In genomic region chr20:62653373-62653772, GRCh38 we compare ENCODE assay signal across 11 cellular contexts. TPM values are rescaled to one million over a fixed set of nuclear protein-coding genes. Genes with fewer than 3 reads are reported as not detected.
DNase-seq lines count a peak whose midpoint lies in the region; ATAC-seq and TF ChIP-seq lines count a peak whose summit lies in the region.
"Had no signal": no experiment of that assay in that cellular context is flagged by ENCODE, and none has a peak within 500 bp of the region (broad histone marks: within the 10 kb centered on the region; RNA-seq: fewer than 3 reads in every experiment).

No MANE protein-coding gene starts in this region.

- no peak for TF ChIP-seq CTCF in IMR-90 (conservative IDR thresholded peaks at IDR 0.05; ENCODE audit: low read depth, low read length)
- no peak for TF ChIP-seq CTCF in esophagus squamous epithelium (IDR thresholded peaks at IDR 0.05)
- TF ChIP-seq CTCF in psoas muscle (IDR thresholded peaks at IDR 0.05) = no peak
- TF ChIP-seq CTCF in GM10248 (IDR thresholded peaks at IDR 0.05; ENCODE audit: control extremely low read depth, extremely low read depth, low read depth, missing control alignments) = no peak

- no peak overlapping the region for H4K91ac ChIP-seq in IMR-90 (ENCODE audit: insufficient read depth, low read depth, low read length)

- no peak for TF ChIP-seq POLR2A in IMR-90 (IDR thresholded peaks at IDR 0.05; ENCODE audit: low read depth, low read length)
- no peak for TF ChIP-seq POLR2A in esophagus squamous epithelium (IDR thresholded peaks at IDR 0.05)

- peak overlapping the region; percentile 94 for H2AK5ac ChIP-seq in IMR-90 (ENCODE audit: low read depth, low read length)

- peak overlapping the region; percentile 61; the same call in 1 of the 2 replicates for H2BK120ac ChIP-seq in IMR-90 (ENCODE audit: low read depth, low read length)

- H3K9ac ChIP-seq in IMR-90 (ENCODE audit: low read depth, low read length) = no peak overlapping the region

- H3K36me3 ChIP-seq in ACC112 (ENCODE audit: insufficient read depth, low read length) (no peaks in the 10 kb centered on the region), IMR-90 (ENCODE audit: control insufficient read depth, insufficient read depth, low read length) (no peaks in the 10 kb centered on the region), esophagus squamous epithelium (no peaks in the 10 kb centered on the region), psoas muscle (ENCODE audit: insufficient read depth in 1 of 2, low read depth in 1 of 2) (no peaks in the 10 kb centered on the region)

- no peak overlapping the region; the same call in 1 of the 2 replicates for H4K5ac ChIP-seq in IMR-90 (ENCODE audit: low read depth, low read length)

- H3K4me3 ChIP-seq in ACC112 (ENCODE audit: low read depth, low read length) = no peak overlapping the region
- H3K4me3 ChIP-seq in IMR-90 (ENCODE audit: insufficient read depth, low read depth, low read length) = no peak overlapping the region
- no peak overlapping the region for H3K4me3 ChIP-seq in esophagus squamous epithelium
- no peak overlapping the region for H3K4me3 ChIP-seq in psoas muscle
- H3K4me3 ChIP-seq: PC-9 had no signal

- H3K14ac ChIP-seq in IMR-90 (replicated peaks; ENCODE audit: low read depth, low read length) = no peak overlapping the region

- H2BK5ac ChIP-seq in IMR-90 (ENCODE audit: low read depth, low read length, poor library complexity, severe bottlenecking) = no peak overlapping the region

- H3K27me3 ChIP-seq in ACC112 (ENCODE audit: insufficient read depth, low read length) = no peaks in the 10 kb centered on the region
- H3K27me3 ChIP-seq in IMR-90 (ENCODE audit: control insufficient read depth, insufficient read depth, low read length) = no peaks in the 10 kb centered on the region
- H3K27me3 ChIP-seq in esophagus squamous epithelium = no peaks in the 10 kb centered on the region
- no peaks in the 10 kb centered on the region for H3K27me3 ChIP-seq in psoas muscle (ENCODE audit: insufficient read depth in 3 of 3, low read length in 2 of 3)

- intact Hi-C loops in IMR-90 (cut with micrococcal nuclease) = no loop called here
- intact Hi-C loops in esophagus squamous epithelium (cut with DNase I) = no loop called here
- intact Hi-C loops in psoas muscle (cut with DNase I) = loop anchor here in 1 of 2 donors (5.0 kb wide), 1 partner anchor 139 kb away; no protein-coding TSS in a partner anchor

- peaks cover 15% of the 10 kb centered on the region for H3K4me1 ChIP-seq in ACC112 (ENCODE audit: control insufficient read depth, insufficient read depth, low read length, unreplicated experiment)
- peaks cover 13% of the 10 kb centered on the region; the same call in 1 of the 2 replicates for H3K4me1 ChIP-seq in IMR-90 (ENCODE audit: control insufficient read depth, insufficient read depth, low read length)
- H3K4me1 ChIP-seq in esophagus squamous epithelium = peaks cover 28 to 75% (median 28%) of the 10 kb centered on the region in 3 donors
- peaks cover 24% of the 10 kb centered on the region for H3K4me1 ChIP-seq in psoas muscle

- H2AFZ ChIP-seq in ACC112 (ENCODE audit: low read length, unreplicated experiment) = no peak overlapping the region
- H2AFZ ChIP-seq in IMR-90 (replicated peaks; ENCODE audit: low read length, poor library complexity) = peak overlapping the region; percentile 86
- H2AFZ ChIP-seq: PC-9 had no signal

- no peaks in the 10 kb centered on the region for H3K9me3 ChIP-seq in IMR-90 (ENCODE audit: control insufficient read depth, insufficient read depth, low read length)
- no peaks in the 10 kb centered on the region for H3K9me3 ChIP-seq in esophagus squamous epithelium
- no peaks in the 10 kb centered on the region for H3K9me3 ChIP-seq in psoas muscle

- no peak for TF ChIP-seq RAD21 in IMR-90 (IDR thresholded peaks at IDR 0.05; ENCODE audit: low read length)

- CTCF ChIA-PET in IMR-90 (lab: Yijun Ruan, JAX) (no interaction called here), GM10248 (lab: Yijun Ruan, JAX) (interaction anchor here (1.2 to 1.5 kb wide), 2 partner anchors 9 to 155 kb away, joined by 3 to 4 read pairs; no protein-coding TSS in a partner anchor)

- dilution Hi-C loops in IMR-90 (cut with HindIII; ENCODE audit: low sequenced_read_pairs, unreplicated experiment) = no loop called here

- DNase-seq in IMR-90 = no peak
- no peak for DNase-seq in esophagus squamous epithelium (lab: John Stamatoyannopoulos, UW)
- DNase-seq in psoas muscle = no peak
- DNase-seq in mesenteric fat pad (ENCODE audit: low spot score) = no peak
- no peak for DNase-seq in GM10248 (ENCODE audit: extremely low spot score)
- no peak for DNase-seq in cerebellum (ENCODE audit: low spot score)
- DNase-seq: midbrain, PC-9 had no signal

- WGBS in IMR-90 (ENCODE audit: extremely low coverage in 2 of 2, insufficient read length in 1 of 2), 2 experiments = no CpG with 5 or more reads among the region's 12 CpGs
- WGBS in esophagus squamous epithelium, 2 donors = 88% methylated on average over 10 to 12 of the region's 12 CpGs
- 85 to 89% (median 88%) methylated on average over 12 of the region's 12 CpGs for WGBS in psoas muscle, 3 donors

- H2BK20ac ChIP-seq in IMR-90 (ENCODE audit: low read depth, low read length) = 0 out of 2 replicates have a peak overlapping the region, but pooled peaks have one; percentile 59

- no peak overlapping the region for H2BK15ac ChIP-seq in IMR-90 (ENCODE audit: low read depth, low read length)

- ATAC-seq in IMR-90 (ENCODE audit: low read depth) (no peak), psoas muscle (no peak), HG02884 (IDR thresholded peaks at IDR 0.05; ENCODE audit: unreplicated experiment) (no peak)
- ATAC-seq: activated T-helper 17 cell treated with anti-CD3 and anti-CD28 coated beads, Interleukin-2, amount 50 U/mL, for 72 hours had no signal

- H3K4ac ChIP-seq in IMR-90 (ENCODE audit: low read depth, low read length) = 0 out of 2 replicates have a peak overlapping the region, but pooled peaks have one; percentile 84

- H3K27ac ChIP-seq in ACC112 (ENCODE audit: low read depth, low read length) (peak overlapping the region; percentile 75; the same call in 1 of the 2 replicates), IMR-90 (ENCODE audit: insufficient read depth, low read length) (no peak overlapping the region; the same call in 1 of the 2 replicates), esophagus squamous epithelium (peak overlapping the region; percentile 90 to 96 (median 94)), psoas muscle (peak overlapping the region; percentile 87)

- H4K20me1 ChIP-seq in IMR-90 (ENCODE audit: insufficient read depth, low read length) = no peaks in the 10 kb centered on the region

- H3K79me2 ChIP-seq in ACC112 (ENCODE audit: control insufficient read depth, insufficient read depth, low read length, unreplicated experiment) = no peaks in the 10 kb centered on the region

- H3K56ac ChIP-seq in IMR-90 (ENCODE audit: extremely low read depth, insufficient read depth, low read length) = no peak overlapping the region

- POLR2A ChIA-PET in IMR-90 (lab: Charles Lee; ENCODE audit: unreplicated experiment) (no interaction called here), GM10248 (lab: Yijun Ruan, JAX) (no interaction called here)

- H4K8ac ChIP-seq in IMR-90 (ENCODE audit: low read depth in 2 of 2, low read length in 2 of 2) = peak overlapping the region in 1 of 2 experiments; percentile 78; a peak in 1 of 4 replicates

- H3K18ac ChIP-seq in IMR-90 (ENCODE audit: low read depth, low read length) = no peak overlapping the region

- no peak overlapping the region for H3K4me2 ChIP-seq in IMR-90 (ENCODE audit: low read depth, low read length)

- no peaks in the 10 kb centered on the region for H3K79me1 ChIP-seq in IMR-90 (ENCODE audit: low read depth in 1 of 2, low read length in 2 of 2)

- BruUV-seq in IMR-90 (replicated peaks; lab: Mats Ljungman, UMichigan) = no TSS peak

- H3K23ac ChIP-seq in IMR-90 (ENCODE audit: low read depth, low read length) = no peak overlapping the region

- H2AK9ac ChIP-seq in IMR-90 (replicated peaks; ENCODE audit: low read depth, low read length, poor library complexity) = peak overlapping the region; percentile 45

- peaks cover 5% of the 10 kb centered on the region; the same call in 1 of the 2 replicates for H3K9me1 ChIP-seq in IMR-90 (ENCODE audit: insufficient read depth, low read length)

- in situ Hi-C loops in IMR-90 (cut with MboI; ENCODE audit: low sequenced_read_pairs) = no loop called here

TF ChIP-seq in IMR-90, 13 proteins besides CTCF, POLR2A, EP300 and RAD21 (continues in another document):
- TF ChIP-seq SMC3 (IDR thresholded peaks at IDR 0.05; ENCODE audit: low read depth, low read length) (no peak), USF2 (IDR thresholded peaks at IDR 0.05; ENCODE audit: low read depth, low read length) (no peak), CEBPB (IDR thresholded peaks at IDR 0.05; ENCODE audit: low read depth, low read length) (no peak), NFE2L2 (IDR thresholded peaks at IDR 0.05; ENCODE audit: low read depth, low read length) (no peak), MAZ (IDR thresholded peaks at IDR 0.05; ENCODE audit: borderline replicate concordance, low read depth, low read length) (no peak), FOS (IDR thresholded peaks at IDR 0.05; ENCODE audit: low read depth, low read length) (no peak), RCOR1 (IDR thresholded peaks at IDR 0.05; ENCODE audit: insufficient replicate concordance, low read length) (no peak)

RNA-seq across cellular contexts. Expression of gene SLCO4A1, which starts 11.1 kb away (rescaled TPM):
- total RNA-seq in IMR-90 (2012; rRNA removed) (0.56 and 0.72 TPM in 2 replicates), esophagus squamous epithelium (10 to 100 TPM in 3 of 4 donors, 1 to 10 TPM in 1; 6.7 to 22.1 (median 14.4) TPM), psoas muscle (10 to 100 TPM in 1 of 4 donors, 1 to 10 TPM in 3; 5.3 to 12.8 (median 8.7) TPM), mesenteric fat pad (44.4 TPM), cerebellum (2.1 TPM)
- polyA plus RNA-seq in IMR-90 (2012; rRNA removed) (1.1 and 1.5 TPM in 2 replicates), psoas muscle (10 to 100 TPM in 2 of 3 donors, 1 to 10 TPM in 1; 9.8 to 38.5 (median 17.5) TPM)
- polyA plus RNA-seq in IMR-90 (2012; cell fraction: cytosol; rRNA removed) = 1.1 TPM in 2 replicates
- 2.1 and 5.3 TPM in 2 replicates for polyA plus RNA-seq in IMR-90 (2012; cell fraction: nucleus; rRNA removed; ENCODE audit: low replicate concordance)

RNA-seq across cellular contexts. Expression of gene NTSR1, which starts 55.3 kb away (rescaled TPM):
- total RNA-seq in IMR-90 (2012; rRNA removed) (0.54 and 0.56 TPM in 2 replicates), esophagus squamous epithelium (under 1 TPM in 2 of 4 donors, not detected in 2; 0.06 to 0.09 TPM), psoas muscle (under 1 TPM in 1 of 4 donors, not detected in 3; 0.08 TPM), mesenteric fat pad (not detected), cerebellum (1.8 TPM)
- polyA plus RNA-seq in IMR-90 (2012; rRNA removed) (1.8 and 2.3 TPM in 2 replicates), psoas muscle (under 1 TPM; 0.01 to 0.07 (median 0.04) TPM)
- polyA plus RNA-seq in IMR-90 (2012; cell fraction: cytosol; rRNA removed) = 1.1 and 1.9 TPM in 2 replicates
- polyA plus RNA-seq in IMR-90 (2012; cell fraction: nucleus; rRNA removed; ENCODE audit: low replicate concordance) = 1.2 and 2.9 TPM in 2 replicates
- total RNA-seq: activated T-helper 17 cell treated with anti-CD3 and anti-CD28 coated beads, Interleukin-2, amount 50 U/mL, for 72 hours had no signal
